ENCODE assay signal across 8 cellular contexts in genomic region chr12:57088442-57089258, GRCh38. TPM values are rescaled to one million over a fixed set of nuclear protein-coding genes. Genes with fewer than 3 reads are reported as not detected.
DNase-seq lines count a peak whose midpoint lies in the region; ATAC-seq and TF ChIP-seq lines count a peak whose summit lies in the region.

Gene NAB2, plus strand, starts transcription at chr12:57089114. Its CDS starts 158 bp downstream, at chr12:57089272.

- H3K27me3 ChIP-seq in PC-9 (ENCODE audit: insufficient read depth, low read depth) = no peaks in the 10 kb centered on the region
- H3K27me3 ChIP-seq in mucosa of stomach (ENCODE audit: control insufficient read depth, insufficient read depth, low read length) = no peaks in the 10 kb centered on the region

- H3K4me3 Mint-ChIP-seq in IgD-negative memory B cell = peak within 1 kb of the TSS; percentile 91 to 98 (median 96)

- no peaks in the 10 kb centered on the region for H3K9me3 ChIP-seq in PC-9 (ENCODE audit: insufficient read depth, low read depth)
- H3K9me3 ChIP-seq in mucosa of stomach (ENCODE audit: control insufficient read depth, low read length) = no peaks in the 10 kb centered on the region

- no peak for TF ChIP-seq CTCF in PC-9 (conservative IDR thresholded peaks at IDR 0.05)

- intact Hi-C loops in PC-9 (cut with micrococcal nuclease; ENCODE audit: unreplicated experiment) = loop anchor here (1.0 to 5.0 kb wide), 4 partner anchors 23 to 451 kb away; partner anchors contain the start of genes PTGES3 and STAT6

- H3K79me2 ChIP-seq in PC-9 (ENCODE audit: low read depth) = no peaks in the 10 kb centered on the region

- POLR2A ChIA-PET in PC-9 (lab: Charles Lee; ENCODE audit: unreplicated experiment) = interaction anchor here (0.7 to 2.5 kb wide), 4 partner anchors 10 to 39 kb away, joined by 15 to 28 read pairs (median 16); partner anchors contain the start of genes LRP1, NEMP1 and STAT6

- H2AFZ ChIP-seq in PC-9 = peak within 1 kb of the TSS; percentile 92

- 0 out of 2 replicates have a peak, but pooled peaks cover 3% of the 10 kb centered on the region for H4K20me1 ChIP-seq in PC-9 (ENCODE audit: insufficient read depth)

- peak within 1 kb of the TSS; percentile 96 for H3K4me2 ChIP-seq in PC-9

- H3K36me3 ChIP-seq in PC-9 (ENCODE audit: low read depth) (no peaks in the 10 kb centered on the region), mucosa of stomach (ENCODE audit: control insufficient read depth, insufficient read depth, low read length) (no peaks in the 10 kb centered on the region)

- H3K27me3 Mint-ChIP-seq in IgD-negative memory B cell = no peaks in the 10 kb centered on the region

- H3K4me1 ChIP-seq in PC-9 (replicated peaks; ENCODE audit: insufficient read depth) (peaks cover 5% of the 10 kb centered on the region; the same call in 1 of the 2 replicates), mucosa of stomach (ENCODE audit: control insufficient read depth, insufficient read depth, low read length) (peaks cover 31% of the 10 kb centered on the region)

- H3K4me3 ChIP-seq in PC-9 (peak within 1 kb of the TSS; percentile 94), mucosa of stomach (ENCODE audit: low read length) (peak within 1 kb of the TSS; percentile 43)

- no TSS peak for BruUV-seq in PC-9 (replicated peaks; lab: Mats Ljungman, UMichigan)

- H3K9me2 ChIP-seq in PC-9 (ENCODE audit: insufficient read depth) = no peaks in the 10 kb centered on the region

- no peaks in the 10 kb centered on the region for H3K9me3 Mint-ChIP-seq in IgD-negative memory B cell

- H3F3A ChIP-seq in PC-9 (ENCODE audit: insufficient read depth, low read depth) = peaks cover 26% of the 10 kb centered on the region; the same call in 1 of the 2 replicates

- CTCF ChIA-PET in PC-9 (lab: Charles Lee) = interaction anchor here (0.6 kb wide), 2 partner anchors 23 to 94 kb away, joined by 4 to 5 read pairs; partner anchors contain the start of gene STAT6

- H3K27ac ChIP-seq in PC-9 = peak within 1 kb of the TSS; percentile 91

- DNase-seq in DMS114 treated with DMSO at 0.1 percent for 48 hours (lab: John Stamatoyannopoulos, UW; ENCODE audit: unreplicated experiment) (peak; percentile 83), PC-9 (peak; percentile 82 to 95), erythroblast (lab: John Stamatoyannopoulos, UW) (peak; percentile 93 to 96)
- DNase-seq in activated T-cell treated with anti-CD3 and anti-CD28 coated beads, Interleukin-2, amount 50 U/mL, for 1 hour = peak; percentile 92
- peak; percentile 61 to 88 for DNase-seq in stimulated activated CD8-positive, alpha-beta memory T cell treated with anti-CD3 and anti-CD28 coated beads, Interleukin-4, amount 100 ng/mL, for 4 hours (ENCODE audit: low read depth in 2 of 2, low spot score in 1 of 2)

- peak within 1 kb of the TSS; percentile 97 to 98 (median 97) for H3K27ac Mint-ChIP-seq in IgD-negative memory B cell

- TF ChIP-seq POLR2A in erythroblast (IDR thresholded peaks at IDR 0.05; ENCODE audit: low read length) = peak; percentile 69

- peaks cover 27 to 41% (median 35%) of the 10 kb centered on the region in 3 donors for H3K4me1 Mint-ChIP-seq in IgD-negative memory B cell

- peak within 1 kb of the TSS; percentile 76 for H3K9ac ChIP-seq in mucosa of stomach (ENCODE audit: low read length)

- H3K36me3 Mint-ChIP-seq in IgD-negative memory B cell = peaks cover 3% of the 10 kb centered on the region

- ATAC-seq in GM21529 (IDR thresholded peaks at IDR 0.05; ENCODE audit: unreplicated experiment) = peak; percentile 49

RNA-seq across cellular contexts. Expression of gene NAB2, which starts in this region (rescaled TPM):
- polyA plus RNA-seq in IgD-negative memory B cell = 0.81 TPM
- 13.8 and 20.2 TPM in 2 replicates for total RNA-seq in PC-9 (2021)

Comparison
In these comparisons a context has a peak if more than half of its experiments do, and no peak if none do; other contexts are left out.
1. Peak in every context shown above with its lines: DNase-seq, ATAC-seq, H3K4me3 ChIP-seq and H3K27ac ChIP-seq.